Comparison of ENCODE assay signal across 1 cellular context in the genomic region with DNA sequence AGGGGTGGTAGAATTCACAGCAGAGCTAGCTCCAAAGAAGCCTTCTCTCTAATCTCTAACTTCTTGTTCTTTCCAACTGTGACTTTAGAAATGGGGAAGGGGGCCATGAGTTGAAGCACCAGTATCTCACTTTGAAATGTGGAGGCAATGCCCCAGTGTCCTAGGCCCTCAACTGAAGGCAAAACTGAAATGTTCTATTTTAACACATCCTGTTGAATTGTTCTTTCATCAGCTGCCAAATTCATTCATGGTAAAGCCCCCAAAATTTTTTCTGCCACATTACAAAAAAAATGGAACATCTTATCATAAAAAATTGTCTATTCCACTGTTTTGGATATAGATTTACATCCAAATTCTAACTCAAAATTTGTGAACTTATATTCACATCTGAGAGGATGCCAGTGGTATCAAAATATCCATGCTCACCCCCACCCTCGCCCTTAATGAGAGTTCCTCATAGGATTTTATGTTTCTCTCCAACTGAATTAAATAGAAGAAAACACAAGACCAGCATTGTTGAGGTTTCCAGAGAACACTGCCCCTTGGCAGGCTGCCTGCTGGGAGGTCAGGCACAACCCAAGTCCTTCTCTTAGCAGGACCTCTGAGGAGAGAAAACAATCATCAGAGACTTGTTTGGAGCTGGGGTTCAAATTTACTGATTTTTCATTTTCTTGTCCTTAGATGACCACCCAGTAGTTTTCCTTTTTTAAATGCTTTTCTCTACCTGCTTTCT.
TF ChIP-seq lines count a peak whose summit lies in the region.

No MANE protein-coding gene starts in this region.

TF ChIP-seq in GM12878, 131 proteins besides CTCF, POLR2A, EP300 and RAD21:
- peak; percentile 68; the same call in 1 of the 2 replicates for TF ChIP-seq MEF2A (IDR thresholded peaks at IDR 0.05; ENCODE audit: insufficient read depth, low read depth, low read length)
- TF ChIP-seq TCF7 (IDR thresholded peaks at IDR 0.05; ENCODE audit: borderline replicate concordance), result peak; percentile 83; the same call in 1 of the 2 replicates
- no peak for TF ChIP-seq BHLHE40 (IDR thresholded peaks at IDR 0.05; ENCODE audit: borderline replicate concordance in 1 of 2, low read depth in 2 of 2, low read length in 1 of 2)
